ENCODE assay signal across 14 cellular contexts in the genomic region with DNA sequence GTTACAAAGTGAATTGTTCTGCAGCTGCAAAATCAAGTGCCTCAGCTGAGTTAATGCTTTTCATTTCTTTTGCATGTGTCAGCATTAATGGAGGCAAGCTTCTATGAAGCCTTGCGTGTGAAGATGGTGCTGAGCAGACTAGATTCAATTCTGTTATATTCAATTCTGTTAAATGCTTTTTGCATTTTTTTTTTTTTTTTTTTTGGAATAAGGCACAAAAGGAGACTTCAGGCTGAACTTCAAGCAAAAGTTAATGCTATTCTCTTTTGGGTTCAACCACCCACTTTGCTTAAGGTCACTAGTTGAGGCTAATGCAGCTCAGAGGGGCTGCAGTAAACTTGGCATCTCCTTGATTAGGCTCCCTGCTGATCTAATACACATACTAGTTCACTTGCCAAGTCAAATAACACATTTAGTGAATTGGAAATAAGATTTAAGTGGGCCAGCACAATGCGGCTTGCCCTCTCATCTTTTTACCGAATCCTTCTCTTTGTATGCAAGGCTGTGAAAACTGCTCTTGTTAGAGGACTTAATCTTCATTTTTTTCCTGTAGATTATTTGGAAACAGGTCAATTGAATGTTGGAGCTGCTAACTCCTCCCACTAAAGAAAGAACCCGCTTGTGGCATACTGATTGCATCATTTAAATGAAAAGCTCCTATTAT.
A peak's percentile ranks its signal among the peaks of the same experiment; 100 is the strongest.
DNase-seq lines count a peak whose midpoint lies in the region; ATAC-seq, FAIRE-seq and TF ChIP-seq lines count a peak whose summit lies in the region.
"Had no signal": no experiment of that assay in that cellular context is flagged by ENCODE, and none has a peak within 500 bp of the region (broad histone marks: within the 10 kb centered on the region; RNA-seq: fewer than 3 reads in every experiment).

No MANE protein-coding gene starts in this region.

- CTCF ChIA-PET in A549 (lab: Yijun Ruan, JAX) = no interaction called here
- CTCF ChIA-PET in HCT116 (lab: Charles Lee) = interaction anchor here (0.8 kb wide), 1 partner anchor 43 kb away, joined by 3 read pairs; no protein-coding TSS in a partner anchor

- DNase-seq in A549 (ENCODE audit: low read depth in 1 of 2, low spot score in 1 of 2) (peak in 1 of 2 experiments; percentile 82), HCT116 (ENCODE audit: low read depth, low spot score) (peak; percentile 59), foreskin fibroblast (peak; percentile 59 to 78), left cardiac atrium (no peak), T-helper 9 cell (no peak), NCI-H2196 treated with DMSO at 0.1 percent for 48 hours (lab: John Stamatoyannopoulos, UW; ENCODE audit: unreplicated experiment) (no peak)
- DNase-seq: activated CD8-positive, alpha-beta memory T cell treated with anti-CD3 and anti-CD28 coated beads for 24 hours; activated naive CD8-positive, alpha-beta T cell treated with anti-CD3 and anti-CD28 coated beads, Interleukin-2, amount 50 U/mL, for 24 hours; left ventricle myocardium superior; NCI-H526 treated with DMSO at 0.1 percent for 48 hours; psoas muscle; thyroid gland had no signal

- FAIRE-seq in A549 (lab: Jason Lieb, UNC) = peak; percentile 80

- no TSS peak for BruUV-seq in HCT116 (replicated peaks; lab: Mats Ljungman, UMichigan)

- intact Hi-C loops in HCT116 (cut with micrococcal nuclease) = loop anchor here (1.0 kb wide), 1 partner anchor 9 kb away; no protein-coding TSS in a partner anchor
- intact Hi-C loops in left cardiac atrium (cut with DNase I) = no loop called here

- no peak overlapping the region for H3K9ac ChIP-seq in HCT116 (ENCODE audit: low read length)

- H3K4me2 ChIP-seq in A549 (peak overlapping the region; percentile 70), HCT116 (ENCODE audit: low read length) (peak overlapping the region; percentile 57)

- H3K9me3 ChIP-seq in A549 (no peaks in the 10 kb centered on the region), HCT116 (ENCODE audit: control insufficient read depth in 1 of 2, insufficient read depth in 1 of 2, low read depth in 1 of 2, low read length in 2 of 2) (no peaks in the 10 kb centered on the region)
- H3K9me3 ChIP-seq: psoas muscle, thyroid gland had no signal

- WGBS in A549 (ENCODE audit: missing lambda C conversion rate) = under 1% methylated on average over 4 of the region's 4 CpGs

- H3K4me1 ChIP-seq in A549 (peaks cover 41% of the 10 kb centered on the region), HCT116 (ENCODE audit: control insufficient read depth in 1 of 2, insufficient read depth in 2 of 2, low read length in 2 of 2) (peaks cover 37 to 59% of the 10 kb centered on the region in 2 experiments)
- H3K4me1 ChIP-seq: psoas muscle, thyroid gland had no signal

- TF ChIP-seq CTCF in A549 (IDR thresholded peaks at IDR 0.05) (no peak), HCT116 (IDR thresholded peaks at IDR 0.05 in 2 of 3, conservative IDR thresholded peaks at IDR 0.05 in 1 of 3; ENCODE audit: borderline replicate concordance in 1 of 3, insufficient read depth in 1 of 3, low read depth in 2 of 3, low read length in 2 of 3) (no peak), foreskin fibroblast (IDR thresholded peaks at IDR 0.05; ENCODE audit: low read depth, low read length) (no peak)

- no peaks in the 10 kb centered on the region for H3K36me3 ChIP-seq in HCT116 (ENCODE audit: control insufficient read depth in 1 of 2, insufficient read depth in 2 of 2, low read length in 2 of 2)
- H3K36me3 ChIP-seq: thyroid gland had no signal

- no peak for TF ChIP-seq POLR2A in A549 (IDR thresholded peaks at IDR 0.05; ENCODE audit: low read length)
- TF ChIP-seq POLR2A in HCT116 (IDR thresholded peaks at IDR 0.05; ENCODE audit: borderline replicate concordance, extremely low read depth, insufficient read depth, insufficient read length) = no peak

- ATAC-seq in A549 (peak; percentile 79 to 83), HCT116 (peak; percentile 68), SK-N-SH treated with all-trans-retinoic acid at 6 μM for 48 hours (peak; percentile 62), GM19023 (IDR thresholded peaks at IDR 0.05; ENCODE audit: unreplicated experiment) (no peak), left cardiac atrium (no peak)
- ATAC-seq: activated naive CD8-positive, alpha-beta T cell treated with anti-CD3 and anti-CD28 coated beads, Interleukin-2, amount 50 U/mL, for 24 hours; left ventricle myocardium superior; psoas muscle had no signal

- peak overlapping the region; percentile 11; the same call in 1 of the 3 replicates for H3K4me3 ChIP-seq in A549
- H3K4me3 ChIP-seq in HCT116 (replicated peaks in 1 of 2; ENCODE audit: low read depth in 1 of 2, low read length in 2 of 2) = 0 out of 4 replicates have a peak overlapping the region, but pooled peaks of 1 of the 2 experiments have one; percentile 3
- no peak overlapping the region for H3K4me3 ChIP-seq in foreskin fibroblast (ENCODE audit: low read depth in 1 of 2, low read length in 2 of 2)
- H3K4me3 ChIP-seq: psoas muscle, thyroid gland had no signal

- peak in 1 of 2 experiments; percentile 57; a peak in 1 of 5 replicates for TF ChIP-seq EP300 in A549 (IDR thresholded peaks at IDR 0.05)

- H3K27ac ChIP-seq in A549 = peak overlapping the region; percentile 77 to 80
- H3K27ac ChIP-seq in HCT116 (ENCODE audit: low read depth, low read length) = peak overlapping the region; percentile 94
- H3K27ac ChIP-seq: psoas muscle, thyroid gland had no signal

- H4K20me1 ChIP-seq in HCT116 (ENCODE audit: insufficient read depth) = no peaks in the 10 kb centered on the region

- no peaks in the 10 kb centered on the region for H3K27me3 ChIP-seq in HCT116 (ENCODE audit: insufficient read depth, low read length)
- H3K27me3 ChIP-seq: thyroid gland had no signal

- TF ChIP-seq RAD21 in A549 (conservative IDR thresholded peaks at IDR 0.05 in 1 of 2, IDR thresholded peaks at IDR 0.05 in 1 of 2) (0 out of 5 replicates have a peak, but pooled peaks of 1 of the 2 experiments have one; percentile 11), HCT116 (IDR thresholded peaks at IDR 0.05; ENCODE audit: low read depth) (0 out of 2 replicates have a peak, but pooled peaks have one; percentile 3)

- no peaks in the 10 kb centered on the region for H3K9me2 ChIP-seq in HCT116 (ENCODE audit: insufficient read depth)

- peak overlapping the region; percentile 95 for H2AFZ ChIP-seq in HCT116 (ENCODE audit: low read depth, low read length, poor library complexity, severe bottlenecking)

- RAD21 ChIA-PET in HCT116 (lab: Charles Lee; ENCODE audit: low non-redundant PET in 1 of 2, low total read pairs in 2 of 2, uncharacterized antibody in 2 of 2, unreplicated experiment in 2 of 2) = interaction anchor here in 1 of 2 experiments (0.5 to 1.5 kb wide), 3 partner anchors 8 to 43 kb away, joined by 3 to 4 read pairs (median 3); no protein-coding TSS in a partner anchor

- no peaks in the 10 kb centered on the region for H3K79me2 ChIP-seq in HCT116 (ENCODE audit: insufficient read depth, low read length)

- POLR2A ChIA-PET in A549 (lab: Yijun Ruan, JAX) (no interaction called here), HCT116 (lab: Charles Lee) (interaction anchor here (0.7 to 3.2 kb wide), 7 partner anchors 8 to 592 kb away, joined by 3 to 16 read pairs (median 3); no protein-coding TSS in a partner anchor)

TF ChIP-seq in HCT116, 20 proteins besides CTCF, POLR2A, EP300 and RAD21 (continues in another document):
- TF ChIP-seq ELF1 (IDR thresholded peaks at IDR 0.05; ENCODE audit: borderline replicate concordance, low read depth) = no peak
- 0 out of 2 replicates have a peak, but pooled peaks have one; percentile 11 for TF ChIP-seq POLR2AphosphoS5 (IDR thresholded peaks at IDR 0.05; ENCODE audit: low read depth, low read length)
- TF ChIP-seq, protein P1, sequence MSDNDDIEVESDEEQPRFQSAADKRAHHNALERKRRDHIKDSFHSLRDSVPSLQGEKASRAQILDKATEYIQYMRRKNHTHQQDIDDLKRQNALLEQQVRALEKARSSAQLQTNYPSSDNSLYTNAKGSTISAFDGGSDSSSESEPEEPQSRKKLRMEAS (IDR thresholded peaks at IDR 0.05) = no peak
- peak; percentile 27 for TF ChIP-seq FOSL1 (IDR thresholded peaks at IDR 0.05; ENCODE audit: low read depth)
- TF ChIP-seq JUND (IDR thresholded peaks at IDR 0.05) = peak; percentile 30
- TF ChIP-seq EZH2 (IDR thresholded peaks at IDR 0.05) = no peak
- TF ChIP-seq YY1 (IDR thresholded peaks at IDR 0.05; ENCODE audit: extremely low read depth, insufficient replicate concordance, low read depth, low read length) = peak; percentile 73
- TF ChIP-seq EZH2phosphoT487 (IDR thresholded peaks at IDR 0.05; ENCODE audit: borderline replicate concordance) = no peak
- TF ChIP-seq CBX3 (IDR thresholded peaks at IDR 0.05; ENCODE audit: low read depth) = no peak
- peak; percentile 79 for TF ChIP-seq CEBPB (IDR thresholded peaks at IDR 0.05; ENCODE audit: low read depth)
- no peak for TF ChIP-seq ZNF274 (IDR thresholded peaks at IDR 0.05; ENCODE audit: low read depth, low read length)

TF ChIP-seq in SK-N-SH treated with all-trans-retinoic acid at 6 μM for 48 hours, 23 proteins besides CTCF, POLR2A, EP300 and RAD21 (continues in another document):
- no peak for TF ChIP-seq ZFP3 (CRISPR knock-in tag; IDR thresholded peaks at IDR 0.05)
- TF ChIP-seq, protein P2, sequence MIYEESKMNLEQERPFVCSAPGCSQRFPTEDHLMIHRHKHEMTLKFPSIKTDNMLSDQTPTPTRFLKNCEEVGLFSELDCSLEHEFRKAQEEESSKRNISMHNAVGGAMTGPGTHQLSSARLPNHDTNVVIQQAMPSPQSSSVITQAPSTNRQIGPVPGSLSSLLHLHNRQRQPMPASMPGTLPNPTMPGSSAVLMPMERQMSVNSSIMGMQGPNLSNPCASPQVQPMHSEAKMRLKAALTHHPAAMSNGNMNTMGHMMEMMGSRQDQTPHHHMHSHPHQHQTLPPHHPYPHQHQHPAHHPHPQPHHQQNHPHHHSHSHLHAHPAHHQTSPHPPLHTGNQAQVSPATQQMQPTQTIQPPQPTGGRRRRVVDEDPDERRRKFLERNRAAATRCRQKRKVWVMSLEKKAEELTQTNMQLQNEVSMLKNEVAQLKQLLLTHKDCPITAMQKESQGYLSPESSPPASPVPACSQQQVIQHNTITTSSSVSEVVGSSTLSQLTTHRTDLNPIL (CRISPR knock-in tag; IDR thresholded peaks at IDR 0.05; ENCODE audit: low read depth) = no peak
- TF ChIP-seq ZFP30 (CRISPR knock-in tag; IDR thresholded peaks at IDR 0.05) = no peak
- no peak for TF ChIP-seq TOX (CRISPR knock-in tag; IDR thresholded peaks at IDR 0.05; ENCODE audit: borderline replicate concordance)
- no peak for TF ChIP-seq SNAI2 (CRISPR knock-in tag; IDR thresholded peaks at IDR 0.05)

Comparison
In these comparisons a context has a peak if more than half of its experiments do, and no peak if none do; other contexts are left out.
1. ATAC-seq: peak in A549 (2 of 2), HCT116 (single experiment) and SK-N-SH treated with all-trans-retinoic acid at 6 μM for 48 hours (single experiment); none in GM19023 (single experiment) and left cardiac atrium (0 of 2).
2. DNase-seq: peak in HCT116 (single experiment) and foreskin fibroblast (2 of 2); none in left cardiac atrium (single experiment), T-helper 9 cell (single experiment) and NCI-H2196 treated with DMSO at 0.1 percent for 48 hours (single experiment).